Comparison of ENCODE assay signal across 26 cellular contexts in the genomic region with DNA sequence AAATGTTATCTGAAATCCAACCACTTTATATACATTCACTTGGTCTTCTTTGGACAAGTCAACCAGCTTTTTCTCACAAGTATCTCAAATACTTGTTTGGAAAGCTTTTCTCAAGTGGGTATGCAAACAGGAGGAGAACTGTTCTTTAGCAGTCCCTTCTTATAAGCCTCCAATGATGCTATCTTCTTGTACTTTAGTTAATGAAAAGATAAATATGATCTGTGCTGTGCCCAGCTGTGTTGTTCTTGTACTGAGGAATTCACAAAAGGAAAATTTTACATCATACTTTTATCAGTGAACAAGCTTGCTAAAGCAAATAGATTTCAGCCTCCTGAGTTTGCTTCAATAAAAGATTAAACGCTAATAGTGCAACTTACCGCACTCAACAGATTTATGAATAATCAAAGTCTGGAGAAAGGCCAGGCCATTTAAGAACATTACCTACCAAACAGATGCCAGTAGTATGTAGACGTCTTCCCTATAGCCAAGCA.
DNase-seq lines count a peak whose midpoint lies in the region; ATAC-seq and TF ChIP-seq lines count a peak whose summit lies in the region.
"Had no signal": no experiment of that assay in that cellular context is flagged by ENCODE, and none has a peak within 500 bp of the region (broad histone marks: within the 10 kb centered on the region; RNA-seq: fewer than 3 reads in every experiment).

No MANE protein-coding gene starts in this region.

- H3K27me3 ChIP-seq in H9 (ENCODE audit: insufficient read depth, low read length), result no peaks in the 10 kb centered on the region
- H3K27me3 ChIP-seq in lower lobe of right lung (ENCODE audit: low read depth), result no peaks in the 10 kb centered on the region
- H3K27me3 ChIP-seq: heart left ventricle, right lobe of liver, SJSA1, thyroid gland had no signal

- H3K4me1 Mint-ChIP-seq in H9, result peaks cover 24 to 40% of the 10 kb centered on the region in 2 experiments
- H3K4me1 Mint-ChIP-seq in type B pancreatic cell (ENCODE audit: unreplicated experiment), result peaks cover 29% of the 10 kb centered on the region
- H3K4me1 Mint-ChIP-seq: activated CD4-positive, alpha-beta T cell treated with anti-CD3 and anti-CD28 coated beads for 36 hours; naive thymus-derived CD8-positive, alpha-beta T cell had no signal

- H3K9ac ChIP-seq in H9 (ENCODE audit: extremely low read depth, insufficient read length, low read length), result no peak overlapping the region
- H3K9ac ChIP-seq: GM23248 had no signal

- no peaks in the 10 kb centered on the region for H3K79me2 ChIP-seq in H9 (ENCODE audit: insufficient read depth, low read length)

- H3K4me1 ChIP-seq in H9 (ENCODE audit: insufficient read depth, low read length) (no peaks in the 10 kb centered on the region; the same call in 1 of the 2 replicates), lower lobe of right lung (peaks cover 13% of the 10 kb centered on the region)
- H3K4me1 ChIP-seq: right lobe of liver, SJSA1, thyroid gland had no signal

- intact Hi-C loops in lower lobe of right lung (cut with DNase I), result no loop called here

- H2BK5ac ChIP-seq in H9 (ENCODE audit: insufficient read length, low read length), result no peak overlapping the region

- H3K79me1 ChIP-seq in H9 (ENCODE audit: insufficient read depth, low read depth, low read length, poor library complexity, severe bottlenecking), result no peaks in the 10 kb centered on the region

- no peak overlapping the region for H3K56ac ChIP-seq in H9 (ENCODE audit: insufficient read length, low read depth, low read length)

- no peaks in the 10 kb centered on the region for H4K20me1 ChIP-seq in H9 (ENCODE audit: control insufficient read depth, insufficient read depth, insufficient read length)

- H2BK120ac ChIP-seq in H9 (ENCODE audit: low read depth, low read length, poor library complexity, severe bottlenecking), result no peak overlapping the region

- H3K27me3 Mint-ChIP-seq in H9 (ENCODE audit: low read depth) (no peaks in the 10 kb centered on the region), type B pancreatic cell (no peaks in the 10 kb centered on the region)

- H3K18ac ChIP-seq in H9 (ENCODE audit: insufficient read length, low read depth, low read length), result no peak overlapping the region

- H2AFZ ChIP-seq in H9 (ENCODE audit: low read length), result no peak overlapping the region
- H2AFZ ChIP-seq: GM23248 had no signal

- H2BK15ac ChIP-seq in H9 (ENCODE audit: low read depth, low read length), result no peak overlapping the region

- H3K4me3 Mint-ChIP-seq in H9 (no peak overlapping the region), type B pancreatic cell (peak overlapping the region; percentile 24)
- H3K4me3 Mint-ChIP-seq: activated CD4-positive, alpha-beta T cell treated with anti-CD3 and anti-CD28 coated beads for 36 hours; activated T-cell treated with anti-CD3 and anti-CD28 coated beads, Interleukin-2, amount 50 U/mL, for 4 hours; naive thymus-derived CD8-positive, alpha-beta T cell; stimulated activated naive CD8-positive, alpha-beta T cell treated with anti-CD3 and anti-CD28 coated beads, Interleukin-15, Interleukin-2, amounts not matched to agents 100 ng/mL and 50 ng/mL, for 24 hours had no signal

- no peaks in the 10 kb centered on the region for H3K9me3 ChIP-seq in H9 (ENCODE audit: control insufficient read depth, low read depth, low read length)
- H3K9me3 ChIP-seq in lower lobe of right lung, result no peaks in the 10 kb centered on the region
- H3K9me3 ChIP-seq: heart left ventricle, SJSA1, thyroid gland had no signal

- no peak overlapping the region for H2AK5ac ChIP-seq in H9 (ENCODE audit: insufficient read length, low read length)

- H3K4ac ChIP-seq in H9 (ENCODE audit: low read depth, low read length), result no peak overlapping the region

- peak; percentile 72 to 93 for ATAC-seq in lower lobe of right lung
- ATAC-seq in GM19452 (IDR thresholded peaks at IDR 0.05; ENCODE audit: unreplicated experiment), result no peak
- ATAC-seq in HG03045 (IDR thresholded peaks at IDR 0.05; ENCODE audit: unreplicated experiment), result no peak
- ATAC-seq: activated CD4-positive, alpha-beta T cell treated with anti-CD3 and anti-CD28 coated beads for 36 hours; activated T-cell treated with anti-CD3 and anti-CD28 coated beads, Interleukin-2, amount 50 U/mL, for 4 hours; heart left ventricle; left cardiac atrium; naive thymus-derived CD8-positive, alpha-beta T cell; right lobe of liver had no signal

- no peaks in the 10 kb centered on the region for H3K9me3 Mint-ChIP-seq in H9
- H3K9me3 Mint-ChIP-seq in type B pancreatic cell, result no peaks in the 10 kb centered on the region
- H3K9me3 Mint-ChIP-seq: activated T-cell treated with anti-CD3 and anti-CD28 coated beads, Interleukin-2, amount 50 U/mL, for 4 hours; stimulated activated naive CD8-positive, alpha-beta T cell treated with anti-CD3 and anti-CD28 coated beads, Interleukin-15, Interleukin-2, amounts not matched to agents 100 ng/mL and 50 ng/mL, for 24 hours had no signal

- no peak overlapping the region for H3K23ac ChIP-seq in H9 (ENCODE audit: insufficient read length, low read depth, low read length)

- H3K14ac ChIP-seq in H9 (ENCODE audit: insufficient read depth, low read length), result no peak overlapping the region

- no peak overlapping the region for H3K27ac ChIP-seq in H9 (ENCODE audit: insufficient read length, low read depth, low read length)
- H3K27ac ChIP-seq in VCaP, result peak overlapping the region; percentile 12; the same call in 1 of the 2 replicates
- peak overlapping the region; percentile 39 for H3K27ac ChIP-seq in lower lobe of right lung
- H3K27ac ChIP-seq: C4-2B, GM23248, heart left ventricle, right lobe of liver, SJSA1, thyroid gland had no signal

- no peak overlapping the region for H3T11ph ChIP-seq in H9 (ENCODE audit: low read length)

- DNase-seq in H9 (no peak), lower lobe of right lung (no peak), type B pancreatic cell (ENCODE audit: extremely low spot score, unreplicated experiment) (no peak), retina (no peak)
- DNase-seq: activated CD4-positive, alpha-beta T cell treated with anti-CD3 and anti-CD28 coated beads for 36 hours; activated T-cell treated with anti-CD3 and anti-CD28 coated beads, Interleukin-2, amount 50 U/mL, for 4 hours; effector CD4-positive, alpha-beta T cell; erythroblast; GF-D8; GM23248; heart left ventricle; left cardiac atrium; naive thymus-derived CD8-positive, alpha-beta T cell; NCI-H1436; NCI-H2107; NCI-H510A treated with DMSO at 0.1 percent for 48 hours; right lobe of liver; T-helper 1 cell; thyroid gland had no signal

- H4K91ac ChIP-seq in H9 (ENCODE audit: insufficient read length, low read depth, low read length), result no peak overlapping the region

- TF ChIP-seq CTCF in H9 (conservative IDR thresholded peaks at IDR 0.05) (no peak), VCaP (conservative IDR thresholded peaks at IDR 0.05) (no peak), lower lobe of right lung (IDR thresholded peaks at IDR 0.05) (no peak), type B pancreatic cell (conservative IDR thresholded peaks at IDR 0.05) (no peak)

- no CpG with 5 or more reads among the region's 3 CpGs for WGBS in H9 (ENCODE audit: extremely low coverage, insufficient read length, low lambda C conversion rate)

- no peak overlapping the region for H3K4me2 ChIP-seq in H9 (ENCODE audit: insufficient read depth, insufficient read length, low read length)

- H3K36me3 Mint-ChIP-seq in H9 (ENCODE audit: insufficient read depth in 1 of 3, low read depth in 3 of 3) (no peaks in the 10 kb centered on the region), type B pancreatic cell (no peaks in the 10 kb centered on the region)
- H3K36me3 Mint-ChIP-seq: brain; naive thymus-derived CD8-positive, alpha-beta T cell had no signal

- no peaks in the 10 kb centered on the region for H3K36me3 ChIP-seq in lower lobe of right lung
- H3K36me3 ChIP-seq: heart left ventricle, right lobe of liver, SJSA1, thyroid gland had no signal

- H2BK20ac ChIP-seq in H9 (ENCODE audit: low read depth, low read length, poor library complexity, severe bottlenecking), result no peak overlapping the region

- no peak overlapping the region for H4K8ac ChIP-seq in H9 (replicated peaks; ENCODE audit: insufficient read length, low read depth, low read length)

- H3K4me3 ChIP-seq in lower lobe of right lung, result no peak overlapping the region
- H3K4me3 ChIP-seq: GM23248, heart left ventricle, right lobe of liver, SJSA1, thyroid gland had no signal

- no peak overlapping the region for H4K5ac ChIP-seq in H9 (ENCODE audit: insufficient read length, low read depth, low read length)

- peak overlapping the region in 2 of 3 experiments; percentile 84 to 94; a peak in 3 of 7 replicates for H3K27ac Mint-ChIP-seq in H9
- no peak overlapping the region for H3K27ac Mint-ChIP-seq in type B pancreatic cell
- H3K27ac Mint-ChIP-seq: activated CD4-positive, alpha-beta T cell treated with anti-CD3 and anti-CD28 coated beads for 36 hours; brain; naive thymus-derived CD8-positive, alpha-beta T cell; stimulated activated naive CD8-positive, alpha-beta T cell treated with anti-CD3 and anti-CD28 coated beads, Interleukin-15, Interleukin-2, amounts not matched to agents 100 ng/mL and 50 ng/mL, for 24 hours had no signal

- no peaks in the 10 kb centered on the region for H3K23me2 ChIP-seq in H9 (ENCODE audit: insufficient read length, low read depth, low read length, poor library complexity, severe bottlenecking)

- H2BK12ac ChIP-seq in H9 (ENCODE audit: insufficient read length, low read depth, low read length), result no peak overlapping the region

Comparison
In these comparisons a context has a peak if more than half of its experiments do, and no peak if none do; other contexts are left out.
1. ATAC-seq: peak in lower lobe of right lung (2 of 2); none in GM19452 (single experiment) and HG03045 (single experiment).